Comparison of ENCODE assay signal across 20 cellular contexts in genomic region chr10:72421895-72422540, GRCh38.
DNase-seq lines count a peak whose midpoint lies in the region; ATAC-seq, FAIRE-seq and TF ChIP-seq lines count a peak whose summit lies in the region.
"Had no signal": no experiment of that assay in that cellular context is flagged by ENCODE, and none has a peak within 500 bp of the region (broad histone marks: within the 10 kb centered on the region; RNA-seq: fewer than 3 reads in every experiment).

No MANE protein-coding gene starts in this region.

- H3K9ac ChIP-seq in HepG2 (ENCODE audit: insufficient read depth, low read depth, low read length) = no peak overlapping the region
- H3K9ac ChIP-seq in GM12878 (ENCODE audit: control insufficient read depth, insufficient read depth, low read length) = no peak overlapping the region
- H3K9ac ChIP-seq: BLaER1 had no signal

- peaks cover 60% of the 10 kb centered on the region for H3K36me3 Mint-ChIP-seq in stimulated activated memory B cell treated with anti-CD40 and anti-IgM and Interleukin-4, amounts not matched to agents 10 μg/mL and 1 μg/mL and 100 μg/mL, for 72 hours
- peaks cover 19% of the 10 kb centered on the region for H3K36me3 Mint-ChIP-seq in activated T-helper 1 cell treated with anti-CD3 and anti-CD28 coated beads, Interleukin-12 subunit alpha, Interleukin-12 subunit beta, Interleukin-2, Interleukin-4 antibody, amounts not matched to agents 30 ng/mL and 10 ng/mL and 1 ng/mL, durations not matched to agents 14 hours and 24 hours and 36 hours (ENCODE audit: low read depth)

- no peaks in the 10 kb centered on the region for H3K79me2 ChIP-seq in HepG2 (ENCODE audit: insufficient read depth, low read length)
- no peaks in the 10 kb centered on the region for H3K79me2 ChIP-seq in GM12878 (ENCODE audit: control insufficient read depth, insufficient read depth, low read length)

- BruUV-seq in HepG2 (replicated peaks; lab: Mats Ljungman, UMichigan) (TSS peak; percentile 34), GM12878 (replicated peaks; lab: Mats Ljungman, UMichigan) (TSS peak; percentile 53)

- SMC1A ChIA-PET in GM12878 (lab: Charles Lee; ENCODE audit: uncharacterized antibody, unreplicated experiment) = no interaction called here

- TF ChIP-seq EP300 in HepG2 (IDR thresholded peaks at IDR 0.05; ENCODE audit: low read depth in 2 of 2, low read length in 2 of 2) = no peak
- no peak for TF ChIP-seq EP300 in HepG2 (CRISPR knock-in tag; IDR thresholded peaks at IDR 0.05; ENCODE audit: borderline replicate concordance)
- TF ChIP-seq EP300 in GM12878 (IDR thresholded peaks at IDR 0.05; ENCODE audit: borderline replicate concordance in 1 of 2, control insufficient read depth in 1 of 2, low read depth in 2 of 2, low read length in 2 of 2) = no peak

- peak overlapping the region; percentile 15 for H3K27ac Mint-ChIP-seq in stimulated activated memory B cell treated with anti-CD40 and anti-IgM and Interleukin-4, amounts not matched to agents 10 μg/mL and 1 μg/mL and 100 μg/mL, for 72 hours
- H3K27ac Mint-ChIP-seq in activated T-helper 1 cell treated with anti-CD3 and anti-CD28 coated beads, Interleukin-12 subunit alpha, Interleukin-12 subunit beta, Interleukin-2, Interleukin-4 antibody, amounts not matched to agents 30 ng/mL and 10 ng/mL and 1 ng/mL, durations not matched to agents 14 hours and 24 hours and 36 hours = no peak overlapping the region

- H3K4me2 ChIP-seq in HepG2 (ENCODE audit: low read depth, low read length) (no peak overlapping the region), GM12878 (ENCODE audit: control insufficient read depth, insufficient read depth) (no peak overlapping the region)
- H3K4me2 ChIP-seq: BLaER1 had no signal

- H3K27me3 ChIP-seq in HepG2 (ENCODE audit: control insufficient read depth in 1 of 2, insufficient read depth in 2 of 2, low read length in 2 of 2) (no peaks in the 10 kb centered on the region), right lobe of liver (no peaks in the 10 kb centered on the region), GM12878 (replicated peaks in 1 of 2; ENCODE audit: control insufficient read depth in 2 of 2, insufficient read depth in 2 of 2, low read length in 1 of 2) (no peaks in the 10 kb centered on the region), iPS DF 6.9 (ENCODE audit: control insufficient read depth, insufficient read depth, low read length) (no peaks in the 10 kb centered on the region)
- H3K27me3 ChIP-seq: BLaER1 had no signal

- no peak overlapping the region for H2AFZ ChIP-seq in HepG2 (ENCODE audit: low read length)
- H2AFZ ChIP-seq in GM12878 (ENCODE audit: control insufficient read depth, low read depth, low read length) = no peak overlapping the region

- FAIRE-seq in HepG2 (lab: Jason Lieb, UNC) (no peak), GM12878 (lab: Jason Lieb, UNC) (no peak)
- FAIRE-seq: A204.1, G401.6, GM18507 had no signal

- no peaks in the 10 kb centered on the region for H3K4me1 Mint-ChIP-seq in stimulated activated memory B cell treated with anti-CD40 and anti-IgM and Interleukin-4, amounts not matched to agents 10 μg/mL and 1 μg/mL and 100 μg/mL, for 72 hours
- H3K4me1 Mint-ChIP-seq in activated T-helper 1 cell treated with anti-CD3 and anti-CD28 coated beads, Interleukin-12 subunit alpha, Interleukin-12 subunit beta, Interleukin-2, Interleukin-4 antibody, amounts not matched to agents 30 ng/mL and 10 ng/mL and 1 ng/mL, durations not matched to agents 14 hours and 24 hours and 36 hours (ENCODE audit: low read depth) = no peaks in the 10 kb centered on the region
- H3K4me1 Mint-ChIP-seq: CD8-positive, alpha-beta memory T cell had no signal

- H3K4me3 ChIP-seq in HepG2 (replicated peaks in 1 of 3; ENCODE audit: insufficient read depth in 1 of 3, low read depth in 2 of 3, low read length in 3 of 3) (no peak overlapping the region), right lobe of liver (no peak overlapping the region), GM12878 (no peak overlapping the region), iPS DF 6.9 (ENCODE audit: low read length) (no peak overlapping the region)
- H3K4me3 ChIP-seq: BLaER1 had no signal

- in situ Hi-C loops in HepG2 (cut with HindIII; ENCODE audit: extremely low pct_ligation_motif_present, low pct_unique_long_range_greater_than_20kb) (no loop called here), GM12878 (cut with MboI) (no loop called here)

- peaks cover 20% of the 10 kb centered on the region for H3K4me1 ChIP-seq in HepG2 (ENCODE audit: insufficient read depth, low read length)
- no peaks in the 10 kb centered on the region for H3K4me1 ChIP-seq in right lobe of liver
- no peaks in the 10 kb centered on the region for H3K4me1 ChIP-seq in GM12878 (ENCODE audit: control insufficient read depth, insufficient read depth, low read length)
- H3K4me1 ChIP-seq in iPS DF 6.9 (ENCODE audit: control insufficient read depth, insufficient read depth, low read length) = peaks cover 1% of the 10 kb centered on the region; the same call in 1 of the 2 replicates
- H3K4me1 ChIP-seq: BLaER1 had no signal

- POLR2A ChIA-PET in HepG2 (lab: Yijun Ruan, JAX) (no interaction called here), GM12878 (lab: Charles Lee) (no interaction called here)

- H3K36me3 ChIP-seq in HepG2 (replicated peaks in 1 of 2; ENCODE audit: control insufficient read depth in 1 of 2, insufficient read depth in 2 of 2, low read length in 2 of 2) = peaks cover 12 to 53% of the 10 kb centered on the region in 2 experiments
- peaks cover 0 to 31% (median 0%) of the 10 kb centered on the region in 4 donors for H3K36me3 ChIP-seq in right lobe of liver
- no peaks in the 10 kb centered on the region for H3K36me3 ChIP-seq in GM12878 (ENCODE audit: control insufficient read depth in 2 of 2, insufficient read depth in 2 of 2, low read length in 1 of 2)
- no peaks in the 10 kb centered on the region for H3K36me3 ChIP-seq in iPS DF 6.9 (ENCODE audit: control insufficient read depth, insufficient read depth, low read length)

- TF ChIP-seq CTCF in HepG2 (CRISPR knock-in tag; IDR thresholded peaks at IDR 0.05) (no peak), right lobe of liver (IDR thresholded peaks at IDR 0.05) (no peak), GM12878 (IDR thresholded peaks at IDR 0.05 in 2 of 3, conservative IDR thresholded peaks at IDR 0.05 in 1 of 3; ENCODE audit: control insufficient read depth in 2 of 3, extremely low read depth in 1 of 3, insufficient read depth in 1 of 3, low read depth in 3 of 3, low read length in 3 of 3) (no peak)

- TF ChIP-seq POLR2A in HepG2 (IDR thresholded peaks at IDR 0.05; ENCODE audit: insufficient read depth in 1 of 2, low read depth in 2 of 2, low read length in 2 of 2) (no peak), right lobe of liver (IDR thresholded peaks at IDR 0.05) (no peak), GM12878 (IDR thresholded peaks at IDR 0.05; ENCODE audit: low read depth, low read length) (no peak)

- CTCF ChIA-PET in HepG2 (lab: Yijun Ruan, JAX; ENCODE audit: low intra/inter-chr PET ratio, low total read pairs) (no interaction called here), GM12878 (lab: Yijun Ruan, JAX) (no interaction called here)

- DNase-seq in HepG2 (ENCODE audit: low spot score) (no peak), right lobe of liver (no peak), GM12878 (ENCODE audit: low read depth, low spot score) (no peak), iPS DF 6.9 (ENCODE audit: low read depth, low spot score) (peak; percentile 29), left colon (no peak), GM19238 (ENCODE audit: insufficient read length, low spot score) (no peak)
- no peak for DNase-seq in activated T-helper 1 cell treated with anti-CD3 and anti-CD28 coated beads, Interleukin-12 subunit alpha, Interleukin-12 subunit beta, Interleukin-2, Interleukin-4 antibody, amounts not matched to agents 30 ng/mL and 10 ng/mL and 1 ng/mL, durations not matched to agents 14 hours and 24 hours and 36 hours (ENCODE audit: low spot score)
- DNase-seq: CD8-positive, alpha-beta memory T cell; DMS79 treated with DMSO at 0.1 percent for 48 hours; GOT3; NCI-H1436; NCI-H2081; NCI-H2227 treated with DMSO at 0.1 percent for 48 hours; NCI-H526; SW 1271 had no signal

- no peaks in the 10 kb centered on the region for H3K9me3 ChIP-seq in HepG2 (ENCODE audit: low read length)
- H3K9me3 ChIP-seq in right lobe of liver = no peaks in the 10 kb centered on the region
- H3K9me3 ChIP-seq in GM12878 (replicated peaks; ENCODE audit: control insufficient read depth, insufficient read depth, low read length) = no peaks in the 10 kb centered on the region; the same call in 2 of the 3 replicates
- H3K9me3 ChIP-seq in iPS DF 6.9 (ENCODE audit: control insufficient read depth, insufficient read depth, low read length) = no peaks in the 10 kb centered on the region

- H3K4me3 Mint-ChIP-seq in stimulated activated memory B cell treated with anti-CD40 and anti-IgM and Interleukin-4, amounts not matched to agents 10 μg/mL and 1 μg/mL and 100 μg/mL, for 72 hours = no peak overlapping the region
- no peak overlapping the region for H3K4me3 Mint-ChIP-seq in activated T-helper 1 cell treated with anti-CD3 and anti-CD28 coated beads, Interleukin-12 subunit alpha, Interleukin-12 subunit beta, Interleukin-2, Interleukin-4 antibody, amounts not matched to agents 30 ng/mL and 10 ng/mL and 1 ng/mL, durations not matched to agents 14 hours and 24 hours and 36 hours
- H3K4me3 Mint-ChIP-seq: CD8-positive, alpha-beta memory T cell had no signal

- ATAC-seq in HepG2 = no peak
- no peak for ATAC-seq in right lobe of liver
- ATAC-seq in GM12878 = no peak
- no peak for ATAC-seq in stimulated activated memory B cell treated with anti-CD40 and anti-IgM and Interleukin-4, amounts not matched to agents 10 μg/mL and 1 μg/mL and 100 μg/mL, for 72 hours
- ATAC-seq in left colon = no peak

- no peaks in the 10 kb centered on the region for H3K27me3 Mint-ChIP-seq in stimulated activated memory B cell treated with anti-CD40 and anti-IgM and Interleukin-4, amounts not matched to agents 10 μg/mL and 1 μg/mL and 100 μg/mL, for 72 hours
- H3K27me3 Mint-ChIP-seq in activated T-helper 1 cell treated with anti-CD3 and anti-CD28 coated beads, Interleukin-12 subunit alpha, Interleukin-12 subunit beta, Interleukin-2, Interleukin-4 antibody, amounts not matched to agents 30 ng/mL and 10 ng/mL and 1 ng/mL, durations not matched to agents 14 hours and 24 hours and 36 hours (ENCODE audit: insufficient read depth) = no peaks in the 10 kb centered on the region

- intact Hi-C loops in HepG2 (cut with micrococcal nuclease; ENCODE audit: unreplicated experiment) (no loop called here), right lobe of liver (cut with DNase I) (no loop called here), GM12878 (cut with micrococcal nuclease; ENCODE audit: unreplicated experiment) (no loop called here), left colon (cut with DNase I, micrococcal nuclease) (no loop called here)
- intact Hi-C loops in activated T-helper 1 cell treated with anti-CD3 and anti-CD28 coated beads, Interleukin-12 subunit alpha, Interleukin-12 subunit beta, Interleukin-2, Interleukin-4 antibody, amounts not matched to agents 30 ng/mL and 10 ng/mL and 1 ng/mL, durations not matched to agents 14 hours and 24 hours and 36 hours (cut with micrococcal nuclease) = no loop called here

- H4K20me1 ChIP-seq in HepG2 (ENCODE audit: insufficient read depth, low read length) = no peaks in the 10 kb centered on the region
- H4K20me1 ChIP-seq in GM12878 (ENCODE audit: control insufficient read depth, insufficient read depth) = no peaks in the 10 kb centered on the region
- H4K20me1 ChIP-seq: BLaER1 had no signal

- peaks cover 7% of the 10 kb centered on the region for H3K9me3 Mint-ChIP-seq in stimulated activated memory B cell treated with anti-CD40 and anti-IgM and Interleukin-4, amounts not matched to agents 10 μg/mL and 1 μg/mL and 100 μg/mL, for 72 hours
- peaks cover 3% of the 10 kb centered on the region for H3K9me3 Mint-ChIP-seq in activated T-helper 1 cell treated with anti-CD3 and anti-CD28 coated beads, Interleukin-12 subunit alpha, Interleukin-12 subunit beta, Interleukin-2, Interleukin-4 antibody, amounts not matched to agents 30 ng/mL and 10 ng/mL and 1 ng/mL, durations not matched to agents 14 hours and 24 hours and 36 hours

- RAD21 ChIA-PET in GM12878 (lab: Charles Lee; ENCODE audit: unreplicated experiment) = no interaction called here

- TF ChIP-seq RAD21 in HepG2 (CRISPR knock-in tag; IDR thresholded peaks at IDR 0.05) (no peak), GM12878 (IDR thresholded peaks at IDR 0.05; ENCODE audit: insufficient read depth, low read depth, low read length) (no peak)

- WGBS in HepG2 (ENCODE audit: low lambda C conversion rate) = 91% methylated on average over 1 of the region's 1 CpG
- 100% methylated on average over 1 of the region's 1 CpG for WGBS in right lobe of liver (ENCODE audit: insufficient coverage, low coverage, low lambda C conversion rate, missing lambda C conversion rate)
- 100% methylated on average over 1 of the region's 1 CpG for WGBS in GM12878 (ENCODE audit: insufficient coverage, insufficient replicate concordance, low lambda C conversion rate, missing lambda C conversion rate)
- no CpG with 5 or more reads among the region's 1 CpG for WGBS in iPS DF 6.9 (ENCODE audit: insufficient coverage, insufficient read length)

- H3K27ac ChIP-seq in HepG2 (ENCODE audit: extremely low read length, insufficient read depth, low read length) (no peak overlapping the region), right lobe of liver (no peak overlapping the region), GM12878 (ENCODE audit: control insufficient read depth, insufficient read depth) (no peak overlapping the region), iPS DF 6.9 (ENCODE audit: low read length) (no peak overlapping the region)
- H3K27ac ChIP-seq: BLaER1 had no signal
